In the genomic region with DNA sequence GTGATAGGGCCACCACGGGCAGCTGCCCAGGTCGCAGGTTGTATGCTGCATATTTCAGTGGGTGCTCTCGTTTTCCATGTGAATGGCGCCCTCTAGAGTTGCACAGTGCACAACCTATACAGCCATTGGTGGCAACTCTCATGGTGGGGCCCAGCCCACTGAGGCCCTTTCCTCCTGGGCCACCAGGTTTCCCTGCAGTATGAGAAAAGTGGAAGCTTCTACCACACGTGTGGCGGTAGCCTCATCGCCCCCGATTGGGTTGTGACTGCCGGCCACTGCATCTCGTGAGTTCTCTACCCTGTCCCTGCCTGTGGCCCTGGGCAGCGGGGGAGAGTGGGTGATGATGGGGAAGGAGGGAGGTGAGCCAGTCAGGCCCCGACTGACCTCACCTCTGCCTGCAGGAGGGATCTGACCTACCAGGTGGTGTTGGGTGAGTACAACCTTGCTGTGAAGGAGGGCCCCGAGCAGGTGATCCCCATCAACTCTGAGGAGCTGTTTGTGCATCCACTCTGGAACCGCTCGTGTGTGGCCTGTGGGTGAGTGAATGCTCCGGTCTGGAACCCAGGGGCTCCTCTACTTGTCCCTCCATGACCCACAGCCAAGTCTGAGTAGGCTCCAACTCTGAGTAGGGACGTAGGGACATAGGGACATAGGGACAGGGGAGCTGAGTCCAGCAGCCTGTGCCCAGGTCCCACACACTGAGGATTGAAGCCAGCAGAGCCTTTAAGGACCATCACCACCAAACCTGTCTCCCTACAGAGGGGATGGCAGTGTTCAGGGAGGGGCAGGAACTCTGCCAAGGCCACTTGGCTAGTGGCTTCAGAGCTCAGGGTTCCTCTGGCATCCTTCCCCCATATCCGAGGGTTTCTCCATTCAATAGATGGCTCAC, we compare ENCODE assay signal across 9 cellular contexts. TPM values are rescaled to one million over a fixed set of nuclear protein-coding genes. Genes with fewer than 3 reads are reported as not detected.
DNase-seq lines count a peak whose midpoint lies in the region; ATAC-seq, FAIRE-seq and TF ChIP-seq lines count a peak whose summit lies in the region.
"Not testable (repeated sequence)": the region's sequence is repeated elsewhere in the genome, so short reads cannot be mapped to it uniquely, and the experiment has no call there.
"Had no signal": no experiment of that assay in that cellular context is flagged by ENCODE, and none has a peak within 500 bp of the region (broad histone marks: within the 10 kb centered on the region; RNA-seq: fewer than 3 reads in every experiment).

No MANE protein-coding gene starts in this region.

- not testable (repeated sequence) for H3K27me3 Mint-ChIP-seq in GM23338 (ENCODE audit: insufficient read depth, low read depth, poor library complexity); astrocyte (ENCODE audit: low read depth, unreplicated experiment)

- not testable (repeated sequence) for H3K36me3 ChIP-seq in BE2C; GM23338 (ENCODE audit: insufficient read depth); astrocyte (ENCODE audit: insufficient read depth, low read length); right lobe of liver

- TF ChIP-seq POLR2A in right lobe of liver (IDR thresholded peaks at IDR 0.05): not testable (repeated sequence)

- 18% methylated on average over 2 of the region's 18 CpGs for whole genome bisulfite sequencing in right lobe of liver (ENCODE audit: insufficient coverage, low coverage, low lambda C conversion rate, missing lambda C conversion rate)

- H3K9me2 ChIP-seq in GM23338 (ENCODE audit: insufficient read depth): not testable (repeated sequence)

- not testable (repeated sequence) for H3K4me3 Mint-ChIP-seq in GM23338; astrocyte (ENCODE audit: unreplicated experiment)

- not testable (repeated sequence) for H3K9me3 Mint-ChIP-seq in GM23338; astrocyte (ENCODE audit: unreplicated experiment)

- not testable (repeated sequence) for H2AFZ ChIP-seq in GM23338; astrocyte (ENCODE audit: low read depth, low read length)

- DNase-seq in BE2C (peak; percentile 48), GM23338 (ENCODE audit: low spot score) (peak; percentile 85), NCI-H1930 (lab: John Stamatoyannopoulos, UW) (peak; percentile 13 to 64), fibroblast of the aortic adventitia (ENCODE audit: low read depth) (peak; percentile 35), right lobe of liver (peak in 1 of 3 donors; percentile 43)
- not testable (repeated sequence) for DNase-seq in astrocyte (ENCODE audit: low read depth)
- DNase-seq in stimulated activated CD4-positive, alpha-beta T cell treated with anti-CD3 and anti-CD28 coated beads, Interleukin-2, amount 100 ng/mL, for 48 hours: peak; percentile 25 to 41

- H3F3A ChIP-seq in GM23338 (replicated peaks; ENCODE audit: low read depth): not testable (repeated sequence)

- not testable (repeated sequence) for H3K9ac ChIP-seq in astrocyte (ENCODE audit: low read length)

- not testable (repeated sequence) for H3K4me1 Mint-ChIP-seq in GM23338; astrocyte (ENCODE audit: low read depth, unreplicated experiment)

- ATAC-seq in GM23338 (peak; percentile 98), right lobe of liver (peak; percentile 74 to 89 (median 86))

- not testable (repeated sequence) for H3K4me1 ChIP-seq in BE2C; GM23338 (ENCODE audit: insufficient read depth); astrocyte (ENCODE audit: insufficient read depth, low read length); right lobe of liver

- not testable (repeated sequence) for H3K27ac ChIP-seq in GM23338 (ENCODE audit: low read depth); astrocyte (ENCODE audit: low read depth, low read length); right lobe of liver
- H3K27ac ChIP-seq in VCaP: peak overlapping the region; percentile 36; the same call in 1 of the 2 replicates

- H3K4me2 ChIP-seq in GM23338; astrocyte (ENCODE audit: low read length): not testable (repeated sequence)

- H3K79me2 ChIP-seq in GM23338 (replicated peaks; ENCODE audit: insufficient read depth); astrocyte (ENCODE audit: insufficient read depth, low read length): not testable (repeated sequence)

- TF ChIP-seq CTCF in BE2C (IDR thresholded peaks at IDR 0.05; ENCODE audit: low read depth, low read length): peak; percentile 27; the same call in 1 of the 2 replicates
- TF ChIP-seq CTCF in GM23338 (conservative IDR thresholded peaks at IDR 0.05; ENCODE audit: low read depth in 2 of 2): peak; percentile 50 to 64
- TF ChIP-seq CTCF in VCaP (conservative IDR thresholded peaks at IDR 0.05): peak; percentile 40
- TF ChIP-seq CTCF in astrocyte (IDR thresholded peaks at IDR 0.05; ENCODE audit: insufficient read depth, low read depth, low read length): peak; percentile 4
- peak; percentile 21 for TF ChIP-seq CTCF in fibroblast of the aortic adventitia (IDR thresholded peaks at IDR 0.05; ENCODE audit: insufficient read depth, low read length)
- TF ChIP-seq CTCF in right lobe of liver (IDR thresholded peaks at IDR 0.05): peak; percentile 26 to 51 (median 42)

- FAIRE-seq in astrocyte (lab: Jason Lieb, UNC): not testable (repeated sequence)

- H4K20me1 ChIP-seq in GM23338 (replicated peaks; ENCODE audit: insufficient read depth); astrocyte (ENCODE audit: insufficient read depth, low read length): not testable (repeated sequence)

- not testable (repeated sequence) for H3K27ac Mint-ChIP-seq in GM23338; astrocyte (ENCODE audit: unreplicated experiment)

- intact Hi-C loops in right lobe of liver (cut with DNase I): not testable (repeated sequence)

- not testable (repeated sequence) for H3K9me3 ChIP-seq in BE2C; astrocyte (ENCODE audit: insufficient read depth, low read depth, low read length); right lobe of liver

- not testable (repeated sequence) for H3K4me3 ChIP-seq in BE2C (ENCODE audit: low read depth, low read length); GM23338; astrocyte (ENCODE audit: insufficient read depth, low read depth, low read length); fibroblast of the aortic adventitia (ENCODE audit: low read depth, low read length); right lobe of liver

- not testable (repeated sequence) for H3K36me3 Mint-ChIP-seq in GM23338 (ENCODE audit: low read depth); astrocyte (ENCODE audit: low read depth, unreplicated experiment)

- H3K27me3 ChIP-seq in BE2C; GM23338 (ENCODE audit: insufficient read depth); astrocyte (ENCODE audit: insufficient read depth, low read length); right lobe of liver: not testable (repeated sequence)

RNA-seq across cellular contexts. Expression of a gene that starts 4.0 kb away (rescaled TPM):
- not detected for polyA plus RNA-seq in BE2C (2012; ENCODE audit: insufficient read depth, insufficient read length, low read depth)
- not detected in 2 replicates for total RNA-seq in GM23338 (2014; rRNA removed; shearing (Covaris generic))
- polyA plus RNA-seq in GM23338 (2016; fragmentation: Nextera tagmentation; extraction: Ambion mirVana): not detected in 2 replicates
- not detected in 2 replicates for total RNA-seq in astrocyte
- total RNA-seq in fibroblast of the aortic adventitia (ENCODE audit: low replicate concordance): not detected in 2 replicates
- under 1 TPM in 1 of 6 experiments, not detected in 5; 0.22 TPM for total RNA-seq in right lobe of liver
- total RNA-seq: CD4-positive, CD25-positive, alpha-beta regulatory T cell had no signal
- polyA plus RNA-seq: CD4-positive, CD25-positive, alpha-beta regulatory T cell had no signal

RNA-seq across cellular contexts. Expression of a gene that starts 28.7 kb away (rescaled TPM):
- polyA plus RNA-seq in BE2C (2012; ENCODE audit: insufficient read depth, insufficient read length, low read depth): not detected
- total RNA-seq in GM23338 (2014; rRNA removed; shearing (Covaris generic)): not detected in 2 replicates
- polyA plus RNA-seq in GM23338 (2016; fragmentation: Nextera tagmentation; extraction: Ambion mirVana): not detected in 2 replicates
- total RNA-seq in astrocyte (not detected in 2 replicates), fibroblast of the aortic adventitia (ENCODE audit: low replicate concordance) (not detected in 2 replicates), right lobe of liver (not detected)
- total RNA-seq: CD4-positive, CD25-positive, alpha-beta regulatory T cell had no signal
- polyA plus RNA-seq: CD4-positive, CD25-positive, alpha-beta regulatory T cell had no signal

RNA-seq across cellular contexts. Expression of a gene that starts 47.0 kb away (rescaled TPM):
- 79.7 TPM for polyA plus RNA-seq in BE2C (2012; ENCODE audit: insufficient read depth, insufficient read length, low read depth)
- total RNA-seq in GM23338 (2014; rRNA removed; shearing (Covaris generic)): 168 and 184 TPM in 2 replicates
- polyA plus RNA-seq in GM23338 (2016; fragmentation: Nextera tagmentation; extraction: Ambion mirVana): 118 and 119 TPM in 2 replicates
- total RNA-seq in astrocyte (346 and 366 TPM in 2 replicates), fibroblast of the aortic adventitia (ENCODE audit: low replicate concordance) (253 and 525 TPM in 2 replicates), right lobe of liver (100 to 1,000 TPM in 3 of 6 experiments, 10 to 100 TPM in 3; 74.4 to 128 (median 95.9) TPM)

Comparison
In these comparisons a context has a peak if more than half of its experiments do, and no peak if none do; other contexts are left out.
1. CTCF ChIP-seq: peak in every context shown above with its lines; median percentile 57 in GM23338; 42 in right lobe of liver; 40 in VCaP; 27 in BE2C; 21 in fibroblast of the aortic adventitia; 4 in astrocyte.